8 cellular contexts compared by ENCODE assay signal in genomic region chr19:14006085-14006765, GRCh38. TPM values are rescaled to one million over a fixed set of nuclear protein-coding genes. Genes with fewer than 3 reads are reported as not detected.
DNase-seq lines count a peak whose midpoint lies in the region; ATAC-seq, FAIRE-seq and TF ChIP-seq lines count a peak whose summit lies in the region.

Gene RFX1 (minus strand): TSS chr19:14006320. CDS start chr19:13993843, 12,477 bp downstream.

- H3K79me2 ChIP-seq in trophoblast cell (ENCODE audit: control insufficient read depth, insufficient read depth, low read length, poor library complexity) = peaks cover 5% of the 10 kb centered on the region

- H3K4me3 ChIP-seq in heart left ventricle (peak within 1 kb of the TSS; percentile 63 to 99 (median 86)), trophoblast cell (ENCODE audit: low read depth, low read length) (peak within 1 kb of the TSS; percentile 90)

- peak within 1 kb of the TSS; percentile 95 for H3K14ac ChIP-seq in trophoblast cell (ENCODE audit: low read length)

- no peak for TF ChIP-seq CTCF in heart left ventricle (IDR thresholded peaks at IDR 0.05)
- no peak for TF ChIP-seq CTCF in type B pancreatic cell (conservative IDR thresholded peaks at IDR 0.05)

- H3K4me2 ChIP-seq in trophoblast cell (ENCODE audit: low read length) = peak within 1 kb of the TSS; percentile 71

- peak within 1 kb of the TSS; percentile 91 for H4K91ac ChIP-seq in trophoblast cell (ENCODE audit: low read depth, low read length)

- 0 to 1% (median 0%) methylated on average over 26 to 58 of the region's 58 CpGs for WGBS in heart left ventricle, 4 donors
- WGBS in trophoblast cell (ENCODE audit: extremely low coverage, insufficient coverage, insufficient read length) = no CpG with 5 or more reads among the region's 58 CpGs

- H2BK5ac ChIP-seq in trophoblast cell (ENCODE audit: low read depth, low read length, poor library complexity) = peak within 1 kb of the TSS; percentile 86

- H4K8ac ChIP-seq in trophoblast cell (ENCODE audit: low read depth, low read length) = peak within 1 kb of the TSS; percentile 91

- H2AFZ ChIP-seq in trophoblast cell (ENCODE audit: insufficient read depth, low read length, poor library complexity) = peak within 1 kb of the TSS; percentile 83

- TF ChIP-seq POLR2A in GM12891 (IDR thresholded peaks at IDR 0.05; ENCODE audit: low read depth, low read length) (no peak; the same call in 1 of the 2 replicates), heart left ventricle (IDR thresholded peaks at IDR 0.05) (no peak)

- H3K9me3 ChIP-seq in heart left ventricle (no peaks in the 10 kb centered on the region), trophoblast cell (ENCODE audit: insufficient read depth, low read depth, low read length) (peaks cover 2% of the 10 kb centered on the region)

- no peaks in the 10 kb centered on the region for H3K36me3 Mint-ChIP-seq in T-helper 1 cell treated with Interleukin-12 subunit alpha and Interleukin-12 subunit beta and Interleukin-4 antibody, amounts not matched to agents 30 μg/mL and 1 μg/mL, for 36 hours (ENCODE audit: low read depth)
- no peaks in the 10 kb centered on the region for H3K36me3 Mint-ChIP-seq in type B pancreatic cell

- intact Hi-C loops in heart left ventricle (cut with DNase I) = loop anchor here in 7 of 10 donors (1.0 to 10.0 kb wide), 4 partner anchors 51 to 67 kb away; partner anchors contain the start of gene DCAF15 (in 6 of the 7)

- H3K23ac ChIP-seq in trophoblast cell (ENCODE audit: low read length) = no peak within 1 kb of the TSS

- H2BK12ac ChIP-seq in trophoblast cell (ENCODE audit: low read length) = no peak within 1 kb of the TSS

- peaks cover 35% of the 10 kb centered on the region for H3K4me1 Mint-ChIP-seq in T-helper 1 cell treated with Interleukin-12 subunit alpha and Interleukin-12 subunit beta and Interleukin-4 antibody, amounts not matched to agents 30 μg/mL and 1 μg/mL, for 36 hours (ENCODE audit: low read depth)
- H3K4me1 Mint-ChIP-seq in type B pancreatic cell (ENCODE audit: unreplicated experiment) = peaks cover 14% of the 10 kb centered on the region

- H3K4me3 Mint-ChIP-seq in T-helper 1 cell treated with Interleukin-12 subunit alpha and Interleukin-12 subunit beta and Interleukin-4 antibody, amounts not matched to agents 30 μg/mL and 1 μg/mL, for 36 hours = peak within 1 kb of the TSS; percentile 97
- H3K4me3 Mint-ChIP-seq in type B pancreatic cell = peak within 1 kb of the TSS; percentile 95

- DNase-seq in GM12891 (ENCODE audit: insufficient read length, low spot score) = peak; percentile 73
- peak; percentile 100 for DNase-seq in NCI-H1694 treated with DMSO at 0.1 percent for 48 hours (lab: John Stamatoyannopoulos, UW)
- peak; percentile 100 for DNase-seq in amniotic epithelial cell (ENCODE audit: low read depth)
- DNase-seq in heart left ventricle = peak; percentile 100
- DNase-seq in trophoblast cell = peak; percentile 100
- peak; percentile 100 for DNase-seq in type B pancreatic cell (ENCODE audit: extremely low spot score, unreplicated experiment)

- H2BK120ac ChIP-seq in trophoblast cell (ENCODE audit: insufficient read depth, low read length, poor library complexity) = peak within 1 kb of the TSS; percentile 82

- ATAC-seq in HG02938 (IDR thresholded peaks at IDR 0.05; ENCODE audit: unreplicated experiment) = peak; percentile 77
- ATAC-seq in heart left ventricle = peak; percentile 87 to 93 (median 91)

- peaks cover 9% of the 10 kb centered on the region for H3K79me1 ChIP-seq in trophoblast cell (ENCODE audit: low read length)

- peak within 1 kb of the TSS; percentile 96 to 100 (median 98) for H3K27ac ChIP-seq in heart left ventricle
- peak within 1 kb of the TSS; percentile 78 for H3K27ac ChIP-seq in trophoblast cell (ENCODE audit: low read depth, low read length)

- H3K27ac Mint-ChIP-seq in T-helper 1 cell treated with Interleukin-12 subunit alpha and Interleukin-12 subunit beta and Interleukin-4 antibody, amounts not matched to agents 30 μg/mL and 1 μg/mL, for 36 hours = peak within 1 kb of the TSS; percentile 100
- peak within 1 kb of the TSS; percentile 99 for H3K27ac Mint-ChIP-seq in type B pancreatic cell

- peak within 1 kb of the TSS; percentile 82 for H3K4ac ChIP-seq in trophoblast cell (ENCODE audit: low read depth, low read length)

- FAIRE-seq in GM12891 (lab: Jason Lieb, UNC) = peak; percentile 98

- peak within 1 kb of the TSS; percentile 86 for H3K9ac ChIP-seq in trophoblast cell (ENCODE audit: low read length)

- H4K12ac ChIP-seq in trophoblast cell (ENCODE audit: low read depth, low read length) = peak within 1 kb of the TSS; percentile 93

- H3K27me3 ChIP-seq in heart left ventricle (no peaks in the 10 kb centered on the region), trophoblast cell (ENCODE audit: insufficient read depth, low read length) (no peaks in the 10 kb centered on the region)

- peak within 1 kb of the TSS; percentile 43 for H2AK5ac ChIP-seq in trophoblast cell (ENCODE audit: low read length)

- peaks cover 0 to 48% (median 31%) of the 10 kb centered on the region in 12 donors for H3K4me1 ChIP-seq in heart left ventricle
- peaks cover 8 to 14% of the 10 kb centered on the region in 2 experiments for H3K4me1 ChIP-seq in trophoblast cell (ENCODE audit: control insufficient read depth in 1 of 2, insufficient read depth in 2 of 2, low read length in 2 of 2)

- no peaks in the 10 kb centered on the region for H3K9me3 Mint-ChIP-seq in T-helper 1 cell treated with Interleukin-12 subunit alpha and Interleukin-12 subunit beta and Interleukin-4 antibody, amounts not matched to agents 30 μg/mL and 1 μg/mL, for 36 hours
- H3K9me3 Mint-ChIP-seq in type B pancreatic cell = no peaks in the 10 kb centered on the region

- H3K18ac ChIP-seq in trophoblast cell (ENCODE audit: low read length) = peak within 1 kb of the TSS; percentile 89

- H3K27me3 Mint-ChIP-seq in T-helper 1 cell treated with Interleukin-12 subunit alpha and Interleukin-12 subunit beta and Interleukin-4 antibody, amounts not matched to agents 30 μg/mL and 1 μg/mL, for 36 hours (ENCODE audit: low read depth) = no peaks in the 10 kb centered on the region
- H3K27me3 Mint-ChIP-seq in type B pancreatic cell = peaks cover 4% of the 10 kb centered on the region

- H3K36me3 ChIP-seq in heart left ventricle = no peaks in the 10 kb centered on the region
- H3K36me3 ChIP-seq in trophoblast cell (ENCODE audit: control insufficient read depth in 1 of 2, insufficient read depth in 2 of 2, low read length in 2 of 2) = no peaks in the 10 kb centered on the region

TF ChIP-seq in GM12891, 5 proteins besides CTCF, POLR2A, EP300 and RAD21:
- TF ChIP-seq POU2F2 (IDR thresholded peaks at IDR 0.05; ENCODE audit: low read depth, low read length) (peak; percentile 48; the same call in 1 of the 2 replicates), SPI1 (IDR thresholded peaks at IDR 0.05; ENCODE audit: low read depth, low read length) (no peak), TAF1 (IDR thresholded peaks at IDR 0.05; ENCODE audit: low read depth, low read length) (no peak), PAX5 (IDR thresholded peaks at IDR 0.05; ENCODE audit: insufficient read depth, low read length, severe bottlenecking) (no peak), POLR2AphosphoS5 (IDR thresholded peaks at IDR 0.05; ENCODE audit: low read depth, low read length) (no peak)

RNA-seq across cellular contexts. Expression of gene RFX1, which starts in this region (rescaled TPM):
- 3.4 TPM for polyA plus RNA-seq in GM12891 (2012; ENCODE audit: low read depth, missing spikeins)
- total RNA-seq in heart left ventricle = 10 to 100 TPM in 5 of 9 donors, 1 to 10 TPM in 4; 6.0 to 15.4 (median 11.6) TPM
- polyA plus RNA-seq in heart left ventricle = 1 to 10 TPM; 4.0 to 6.2 TPM
- 8.6 and 8.7 TPM in 2 replicates for polyA plus RNA-seq in trophoblast cell (2013)
- 19.3 and 21.8 TPM in 2 replicates for total RNA-seq in type B pancreatic cell (ENCODE audit: low replicate concordance)

Comparison
In these comparisons a context has a peak if more than half of its experiments do, and no peak if none do; other contexts are left out.
1. Peak in every context shown above with its lines: DNase-seq, ATAC-seq, H3K4me3 ChIP-seq and H3K27ac ChIP-seq.